In genomic region chr13:25752957-25753540, GRCh38 we compare ENCODE assay signal across 9 cellular contexts.
DNase-seq lines count a peak whose midpoint lies in the region; ATAC-seq and TF ChIP-seq lines count a peak whose summit lies in the region.
"Had no signal": no experiment of that assay in that cellular context is flagged by ENCODE, and none has a peak within 500 bp of the region (broad histone marks: within the 10 kb centered on the region; RNA-seq: fewer than 3 reads in every experiment).

No MANE protein-coding gene starts in this region.

- H3K36me3 ChIP-seq in psoas muscle (ENCODE audit: insufficient read depth in 1 of 2, low read depth in 1 of 2) (no peaks in the 10 kb centered on the region), sigmoid colon (no peaks in the 10 kb centered on the region)

- H3K4me3 ChIP-seq in psoas muscle (no peak overlapping the region), sigmoid colon (no peak overlapping the region)

- ATAC-seq in psoas muscle (peak; percentile 49 to 80 (median 63)), HG03354 (IDR thresholded peaks at IDR 0.05; ENCODE audit: poor library complexity, severe bottlenecking, unreplicated experiment) (no peak), GM19328 (IDR thresholded peaks at IDR 0.05; ENCODE audit: unreplicated experiment) (no peak)

- no peak for TF ChIP-seq POLR2A in sigmoid colon (IDR thresholded peaks at IDR 0.05)

- peak; percentile 13 for DNase-seq in GM04504 (ENCODE audit: low read depth)
- peak; percentile 83 for DNase-seq in NOMO-1 treated with DMSO at 0.1 percent for 48 hours (lab: John Stamatoyannopoulos, UW; ENCODE audit: unreplicated experiment)
- DNase-seq in fibroblast of gingiva (ENCODE audit: low read depth), result peak; percentile 83
- DNase-seq in psoas muscle, result peak; percentile 51 to 67
- DNase-seq in sigmoid colon, result no peak
- no peak for DNase-seq in medulla oblongata (ENCODE audit: extremely low spot score)
- DNase-seq: stimulated activated CD8-positive, alpha-beta memory T cell treated with anti-CD3 and anti-CD28 coated beads, Interleukin-4, amount 100 ng/mL, for 48 hours had no signal

- TF ChIP-seq CTCF in psoas muscle (IDR thresholded peaks at IDR 0.05) (no peak), sigmoid colon (IDR thresholded peaks at IDR 0.05) (no peak)

- WGBS in psoas muscle, 3 donors, result 44 to 54% (median 46%) methylated on average over 8 of the region's 8 CpGs
- WGBS in sigmoid colon, 2 donors, result 40 to 42% methylated on average over 8 of the region's 8 CpGs

- H3K27me3 ChIP-seq in psoas muscle (ENCODE audit: insufficient read depth in 3 of 3, low read length in 2 of 3), result no peaks in the 10 kb centered on the region
- H3K27me3 ChIP-seq in sigmoid colon, result no peaks in the 10 kb centered on the region

- intact Hi-C loops in psoas muscle (cut with DNase I), result no loop called here
- intact Hi-C loops in sigmoid colon (cut with DNase I), result no loop called here

- H3K27ac ChIP-seq in psoas muscle (no peak overlapping the region), sigmoid colon (no peak overlapping the region)

- no peak for TF ChIP-seq EP300 in sigmoid colon (IDR thresholded peaks at IDR 0.05)

- no peaks in the 10 kb centered on the region for H3K9me3 ChIP-seq in psoas muscle
- H3K9me3 ChIP-seq in sigmoid colon, result no peaks in the 10 kb centered on the region

- H3K4me1 ChIP-seq in psoas muscle (peaks cover 6% of the 10 kb centered on the region), sigmoid colon (no peaks in the 10 kb centered on the region)

Comparison
In these comparisons a context has a peak if more than half of its experiments do, and no peak if none do; other contexts are left out.
1. DNase-seq: peak in GM04504 (single experiment), NOMO-1 treated with DMSO at 0.1 percent for 48 hours (single experiment), fibroblast of gingiva (single experiment) and psoas muscle (2 of 2); none in sigmoid colon (single experiment) and medulla oblongata (single experiment).
2. ATAC-seq: peak in psoas muscle (4 of 4); none in HG03354 (single experiment) and GM19328 (single experiment).